Comparison of ENCODE assay signal across 8 cellular contexts in genomic region chr7:27179503-27180430, GRCh38. TPM values are rescaled to one million over a fixed set of nuclear protein-coding genes. Genes with fewer than 3 reads are reported as not detected.
DNase-seq lines count a peak whose midpoint lies in the region; ATAC-seq and TF ChIP-seq lines count a peak whose summit lies in the region.

No MANE protein-coding gene starts in this region.

- TF ChIP-seq CTCF in glutamatergic neuron (IDR thresholded peaks at IDR 0.05; ENCODE audit: partially characterized antibody, unreplicated experiment) (peak; percentile 89), progenitor cell of endocrine pancreas (IDR thresholded peaks at IDR 0.05; ENCODE audit: unreplicated experiment) (peak; percentile 94)

- peaks cover 47% of the 10 kb centered on the region for H3K27me3 Mint-ChIP-seq in glutamatergic neuron (ENCODE audit: unreplicated experiment)
- H3K27me3 Mint-ChIP-seq in progenitor cell of endocrine pancreas = peaks cover 99% of the 10 kb centered on the region

- H3K36me3 Mint-ChIP-seq in glutamatergic neuron (ENCODE audit: unreplicated experiment) (no peaks in the 10 kb centered on the region), progenitor cell of endocrine pancreas (ENCODE audit: insufficient read depth) (no peaks in the 10 kb centered on the region)

- H3K9me3 Mint-ChIP-seq in glutamatergic neuron (ENCODE audit: unreplicated experiment) (peaks cover 10% of the 10 kb centered on the region), progenitor cell of endocrine pancreas (ENCODE audit: low read depth) (no peaks in the 10 kb centered on the region)

- peak overlapping the region; percentile 67 for H3K4me3 Mint-ChIP-seq in glutamatergic neuron (ENCODE audit: unreplicated experiment)
- peak overlapping the region; percentile 21 for H3K4me3 Mint-ChIP-seq in progenitor cell of endocrine pancreas (ENCODE audit: low read depth)

- ATAC-seq in GM18858 (IDR thresholded peaks at IDR 0.05; ENCODE audit: unreplicated experiment) = no peak

- DNase-seq in NCI-H526 (lab: John Stamatoyannopoulos, UW) = peak; percentile 91 to 96
- no peak for DNase-seq in NCI-H526 treated with DMSO at 0.1 percent for 48 hours (lab: John Stamatoyannopoulos, UW)
- DNase-seq in OCI-M1 (lab: John Stamatoyannopoulos, UW) = peak; percentile 52
- DNase-seq in activated gamma-delta T cell treated with anti-CD3 and anti-CD28 coated beads, Interleukin-2, amount 50 U/mL, for 16 hours (ENCODE audit: low read depth) = peak; percentile 47
- peak; percentile 81 for DNase-seq in glutamatergic neuron
- peak; percentile 68 for DNase-seq in progenitor cell of endocrine pancreas (ENCODE audit: low spot score, unreplicated experiment)
- no peak for DNase-seq in NCI-H748 treated with DMSO at 0.1 percent for 48 hours (lab: John Stamatoyannopoulos, UW)

- H3K27ac Mint-ChIP-seq in glutamatergic neuron (ENCODE audit: unreplicated experiment) = no peak overlapping the region
- H3K27ac Mint-ChIP-seq in progenitor cell of endocrine pancreas = peak overlapping the region; percentile 5

- H3K4me1 Mint-ChIP-seq in glutamatergic neuron (ENCODE audit: low read depth, unreplicated experiment) (no peaks in the 10 kb centered on the region), progenitor cell of endocrine pancreas (ENCODE audit: low read depth) (peaks cover 7% of the 10 kb centered on the region)

RNA-seq across cellular contexts. Expression of gene HOXA11, which starts 5.3 kb away (rescaled TPM):
- total RNA-seq in glutamatergic neuron (ENCODE audit: unreplicated experiment) (not detected), progenitor cell of endocrine pancreas (not detected in 2 replicates)

RNA-seq across cellular contexts. Expression of gene HOXA10, which starts 5.6 kb away (rescaled TPM):
- not detected for total RNA-seq in glutamatergic neuron (ENCODE audit: unreplicated experiment)
- total RNA-seq in progenitor cell of endocrine pancreas = not detected in 2 replicates

RNA-seq across cellular contexts. Expression of gene HOXA9, which starts 14.4 kb away (rescaled TPM):
- total RNA-seq in glutamatergic neuron (ENCODE audit: unreplicated experiment) = not detected
- not detected in 2 replicates for total RNA-seq in progenitor cell of endocrine pancreas

RNA-seq across cellular contexts. Expression of gene HOXA13, which starts 20.1 kb away (rescaled TPM):
- total RNA-seq in glutamatergic neuron (ENCODE audit: unreplicated experiment) = not detected
- not detected in 2 replicates for total RNA-seq in progenitor cell of endocrine pancreas

RNA-seq across cellular contexts. Expression of gene HOXA7, which starts 23.3 kb away (rescaled TPM):
- total RNA-seq in glutamatergic neuron (ENCODE audit: unreplicated experiment) (not detected), progenitor cell of endocrine pancreas (1.4 and 1.5 TPM in 2 replicates)

Comparison
In these comparisons a context has a peak if more than half of its experiments do, and no peak if none do; other contexts are left out.
1. DNase-seq: peak in NCI-H526 (2 of 2), OCI-M1 (single experiment), activated gamma-delta T cell treated with anti-CD3 and anti-CD28 coated beads, Interleukin-2, amount 50 U/mL, for 16 hours (single experiment), glutamatergic neuron (single experiment) and progenitor cell of endocrine pancreas (single experiment); none in NCI-H526 treated with DMSO at 0.1 percent for 48 hours (single experiment) and NCI-H748 treated with DMSO at 0.1 percent for 48 hours (single experiment).